14 cellular contexts compared by ENCODE assay signal in genomic region chr11:108680267-108680666, GRCh38.
"Had no signal": no experiment of that assay in that cellular context is flagged by ENCODE, and none has a peak within 500 bp of the region (broad histone marks: within the 10 kb centered on the region; RNA-seq: fewer than 3 reads in every experiment).

No MANE protein-coding gene starts in this region.

- H3K27ac ChIP-seq: colonic mucosa, esophagus squamous epithelium, gastrocnemius medialis, left ventricle myocardium inferior, lower lobe of right lung, ovary, right atrium auricular region had no signal

- DNase-seq: colonic mucosa; dermis blood vessel endothelial cell; esophagus squamous epithelium; gastrocnemius medialis; left ventricle myocardium inferior; lower lobe of right lung; natural killer cell; ovary; small intestine; stimulated activated CD4-positive, alpha-beta T cell treated with anti-CD3 and anti-CD28 coated beads, Interleukin-12 subunit alpha, Interleukin-12 subunit beta, amount 100 ng/mL, for 4 hours; stimulated activated CD4-positive, alpha-beta T cell treated with anti-CD3 and anti-CD28 coated beads, Interleukin-2, amount 100 ng/mL, for 48 hours; stimulated activated naive CD4-positive, alpha-beta T cell treated with Interleukin-2 at 50 U/mL for 16 hours; trophoblast cell had no signal

- H3K27me3 ChIP-seq: colonic mucosa, esophagus squamous epithelium, gastrocnemius medialis, ovary, right atrium auricular region had no signal

- H3K4me1 ChIP-seq: colonic mucosa, esophagus squamous epithelium, gastrocnemius medialis, left ventricle myocardium inferior, lower lobe of right lung, right atrium auricular region had no signal

- H3K36me3 ChIP-seq: ovary had no signal

- H3K9me3 ChIP-seq: colonic mucosa, esophagus squamous epithelium, gastrocnemius medialis, left ventricle myocardium inferior, lower lobe of right lung, ovary, right atrium auricular region had no signal

- H3K4me3 ChIP-seq: colonic mucosa, esophagus squamous epithelium, gastrocnemius medialis, left ventricle myocardium inferior, lower lobe of right lung, ovary, right atrium auricular region had no signal

- ATAC-seq: gastrocnemius medialis, lower lobe of right lung, natural killer cell had no signal
